Comparison of ENCODE assay signal across 5 cellular contexts in genomic region chr19:740816-741505, GRCh38. TPM values are rescaled to one million over a fixed set of nuclear protein-coding genes. Genes with fewer than 3 reads are reported as not detected.
"Had no signal": no experiment of that assay in that cellular context is flagged by ENCODE, and none has a peak within 500 bp of the region (broad histone marks: within the 10 kb centered on the region; RNA-seq: fewer than 3 reads in every experiment).

No MANE protein-coding gene starts in this region.

RNA-seq across cellular contexts. Expression of gene MISP, which starts 10.0 kb away (rescaled TPM):
- total RNA-seq: IMR-90, SK-MEL-5 had no signal
- polyA plus RNA-seq: IMR-90 had no signal

RNA-seq across cellular contexts. Expression of gene PALM, which starts 32.2 kb away (rescaled TPM):
- total RNA-seq: HT-29 had no signal

RNA-seq across cellular contexts. Expression of gene PRSS57, which starts 45.7 kb away (rescaled TPM):
- total RNA-seq: HT-29, IMR-90, M059J, PC-9, SK-MEL-5 had no signal
- polyA plus RNA-seq: IMR-90 had no signal
